18 cellular contexts compared by ENCODE assay signal in genomic region chr21:36170823-36171222, GRCh38.
"Had no signal": no experiment of that assay in that cellular context is flagged by ENCODE, and none has a peak within 500 bp of the region (broad histone marks: within the 10 kb centered on the region; RNA-seq: fewer than 3 reads in every experiment).

No MANE protein-coding gene starts in this region.

- H3K9me3 ChIP-seq: esophagus squamous epithelium, gastroesophageal sphincter, ovary, stomach had no signal

- H3K9me3 Mint-ChIP-seq: naive thymus-derived CD4-positive, alpha-beta T cell; neural crest cell; type B pancreatic cell had no signal

- H2AFZ ChIP-seq: hepatocyte had no signal

- H3K27me3 ChIP-seq: esophagus squamous epithelium, gastroesophageal sphincter, hepatocyte, ovary, stomach had no signal

- H3K4me3 Mint-ChIP-seq: naive thymus-derived CD4-positive, alpha-beta T cell; neural crest cell; type B pancreatic cell had no signal

- H3K27ac Mint-ChIP-seq: type B pancreatic cell had no signal

- H3K4me1 ChIP-seq: gastroesophageal sphincter had no signal

- DNase-seq: dermis blood vessel endothelial cell; esophagus squamous epithelium; foreskin fibroblast; glutamatergic neuron; kidney; left cardiac atrium; naive thymus-derived CD4-positive, alpha-beta T cell; nucleus accumbens; ovary; right cardiac atrium; small intestine; stimulated activated CD4-positive, alpha-beta T cell treated with anti-CD3 and anti-CD28 coated beads, Interleukin-12 subunit alpha, Interleukin-12 subunit beta, amount 100 ng/mL, for 4 hours; stimulated activated naive CD4-positive, alpha-beta T cell; stomach had no signal

- H3K4me3 ChIP-seq: esophagus squamous epithelium, gastroesophageal sphincter, hepatocyte, ovary, stomach had no signal

- H3K4me2 ChIP-seq: hepatocyte had no signal

- ATAC-seq: gastroesophageal sphincter; naive thymus-derived CD4-positive, alpha-beta T cell had no signal

- H3K36me3 ChIP-seq: ovary had no signal

- H3K27ac ChIP-seq: esophagus squamous epithelium, gastroesophageal sphincter, hepatocyte, ovary, stomach had no signal

- H3K4me1 Mint-ChIP-seq: neural crest cell had no signal

- H3K27me3 Mint-ChIP-seq: naive thymus-derived CD4-positive, alpha-beta T cell; type B pancreatic cell had no signal

- H3K79me2 ChIP-seq: hepatocyte had no signal
